4 cellular contexts compared by ENCODE assay signal in genomic region chr1:200357925-200358324, GRCh38. TPM values are rescaled to one million over a fixed set of nuclear protein-coding genes. Genes with fewer than 3 reads are reported as not detected.
DNase-seq lines count a peak whose midpoint lies in the region; TF ChIP-seq lines count a peak whose summit lies in the region.
"Not testable (repeated sequence)": the region's sequence is repeated elsewhere in the genome, so short reads cannot be mapped to it uniquely, and the experiment has no call there.

No MANE protein-coding gene starts in this region.

- not testable (repeated sequence) for H3K36me3 ChIP-seq in HEK293 (ENCODE audit: control insufficient read depth in 2 of 2, insufficient read depth in 1 of 2, low read length in 2 of 2); endodermal cell (ENCODE audit: control insufficient read depth, insufficient read depth, low read length); neutrophil

- WGBS in endodermal cell (ENCODE audit: insufficient coverage in 1 of 2, insufficient read length in 1 of 2), 2 experiments, result 67 to 78% methylated on average over 3 to 6 of the region's 6 CpGs

- CTCF ChIA-PET in HEK293 (lab: Yijun Ruan, JAX), result not testable (repeated sequence)

- H3K27ac ChIP-seq in HEK293 (ENCODE audit: extremely low read depth, low read depth, low read length); endodermal cell (ENCODE audit: low read depth, low read length): not testable (repeated sequence)
- H3K27ac ChIP-seq in neutrophil, result peak overlapping the region; percentile 91

- POLR2A ChIA-PET in HEK293 (lab: Yijun Ruan, JAX), result not testable (repeated sequence)

- H3K9me3 Mint-ChIP-seq in endodermal cell; osteocyte (ENCODE audit: unreplicated experiment): not testable (repeated sequence)

- H3K27me3 ChIP-seq in endodermal cell (ENCODE audit: control insufficient read depth, insufficient read depth, low read length, poor library complexity, severe bottlenecking); neutrophil: not testable (repeated sequence)

- DNase-seq in endodermal cell, result peak; percentile 1
- DNase-seq in osteocyte (ENCODE audit: extremely low spot score, unreplicated experiment), result peak; percentile 11

- not testable (repeated sequence) for H3K9ac ChIP-seq in endodermal cell (ENCODE audit: extremely low read depth, low read length, poor library complexity, severe bottlenecking)

- H3K4me1 Mint-ChIP-seq in endodermal cell, result peaks cover 11% of the 10 kb centered on the region
- not testable (repeated sequence) for H3K4me1 Mint-ChIP-seq in osteocyte (ENCODE audit: unreplicated experiment)

- not testable (repeated sequence) for H3K4me3 ChIP-seq in HEK293 (ENCODE audit: low read depth, low read length); endodermal cell (ENCODE audit: low read length); neutrophil (ENCODE audit: low read depth in 1 of 2, low read length in 1 of 2)

- H3K27ac Mint-ChIP-seq in endodermal cell; osteocyte (ENCODE audit: unreplicated experiment): not testable (repeated sequence)

- H3K36me3 Mint-ChIP-seq in endodermal cell (ENCODE audit: low read depth); osteocyte (ENCODE audit: unreplicated experiment): not testable (repeated sequence)

- not testable (repeated sequence) for H3K27me3 Mint-ChIP-seq in endodermal cell (ENCODE audit: insufficient read depth); osteocyte (ENCODE audit: unreplicated experiment)

- not testable (repeated sequence) for H3K9me3 ChIP-seq in HEK293 (ENCODE audit: control insufficient read depth, insufficient read depth, low read depth, low read length); endodermal cell (ENCODE audit: control insufficient read depth, low read length); neutrophil

- TF ChIP-seq CTCF in HEK293 (tag by site-specific recombination; IDR thresholded peaks at IDR 0.05); endodermal cell (conservative IDR thresholded peaks at IDR 0.05); neutrophil (IDR thresholded peaks at IDR 0.05); osteocyte (IDR thresholded peaks at IDR 0.05): not testable (repeated sequence)

- not testable (repeated sequence) for H3K4me1 ChIP-seq in HEK293 (ENCODE audit: control insufficient read depth, insufficient read depth, low read length)
- peaks cover 18% of the 10 kb centered on the region for H3K4me1 ChIP-seq in endodermal cell (ENCODE audit: control insufficient read depth, insufficient read depth, low read length)
- peaks cover 96 to 100% of the 10 kb centered on the region in 2 experiments for H3K4me1 ChIP-seq in neutrophil (ENCODE audit: control insufficient read depth in 1 of 2, insufficient read depth in 1 of 2, low read depth in 1 of 2, low read length in 1 of 2)

- not testable (repeated sequence) for H3K4me3 Mint-ChIP-seq in endodermal cell; osteocyte (ENCODE audit: unreplicated experiment)

TF ChIP-seq in HEK293, 187 proteins besides CTCF, POLR2A, EP300 and RAD21:
- TF ChIP-seq ZFHX2 (tag by site-specific recombination; conservative IDR thresholded peaks at IDR 0.05) (peak; percentile 65), EGR2 (tag by site-specific recombination; IDR thresholded peaks at IDR 0.05; ENCODE audit: low read depth) (peak; percentile 64; the same call in 1 of the 2 replicates)

RNA-seq across cellular contexts. Expression of gene ZNF281, which starts 51.9 kb away (rescaled TPM):
- total RNA-seq in endodermal cell, result 10 to 100 TPM; 51.7 to 61.1 TPM
- polyA plus RNA-seq in endodermal cell (2013, experiment 1 of 2), result 35.6 TPM
- 33.7 TPM for polyA plus RNA-seq in endodermal cell (2013, experiment 2 of 2)
- total RNA-seq in osteocyte, result 18.0 and 18.2 TPM in 2 replicates
